ENCODE assay signal across 5 cellular contexts in the genomic region with DNA sequence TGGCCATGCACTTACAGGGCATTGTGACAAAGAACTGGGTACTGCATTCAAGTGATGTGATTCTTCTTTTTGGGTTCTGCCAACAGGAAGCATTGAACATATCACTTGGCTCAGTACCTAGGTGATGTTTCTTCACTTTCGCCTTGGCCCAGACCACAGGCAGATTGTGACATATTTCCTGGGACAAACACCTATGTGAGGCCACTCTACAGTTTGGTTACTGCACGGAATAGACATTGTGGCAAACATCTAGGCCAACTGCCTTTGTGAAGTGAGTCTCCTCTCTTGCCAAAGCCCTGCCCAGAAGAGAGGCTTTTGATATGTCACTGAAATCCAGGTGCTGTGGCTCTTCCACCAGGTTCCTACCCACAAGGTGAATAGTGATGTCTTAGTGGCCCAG. TPM values are rescaled to one million over a fixed set of nuclear protein-coding genes. Genes with fewer than 3 reads are reported as not detected.
"Had no signal": no experiment of that assay in that cellular context is flagged by ENCODE, and none has a peak within 500 bp of the region (broad histone marks: within the 10 kb centered on the region; RNA-seq: fewer than 3 reads in every experiment).

No MANE protein-coding gene starts in this region.

RNA-seq across cellular contexts. Expression of gene BPY2, which starts 14.4 kb away (rescaled TPM):
- total RNA-seq: HepG2, HT-29, HT1080, IMR-90, K562 had no signal
